Comparison of ENCODE assay signal across 11 cellular contexts in the genomic region with DNA sequence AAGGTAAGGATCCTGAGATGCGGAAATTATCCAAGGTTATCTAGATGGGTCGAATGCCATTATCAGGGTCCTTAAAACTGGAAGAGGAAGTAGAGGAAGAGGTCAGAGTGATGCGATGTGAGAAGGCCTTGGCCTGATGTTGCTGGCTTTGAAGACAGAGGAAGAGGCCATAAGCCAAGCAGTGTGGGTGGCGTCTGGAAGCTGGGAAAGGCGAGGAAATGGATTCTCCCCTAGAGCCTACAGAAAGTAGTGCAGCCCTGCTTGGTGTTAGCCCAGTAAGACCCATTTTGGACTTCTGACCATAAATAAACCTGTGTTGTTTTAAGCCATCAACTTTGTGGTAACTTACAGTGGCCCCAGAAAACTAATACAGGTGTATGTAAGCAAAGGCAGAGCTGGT. TPM values are rescaled to one million over a fixed set of nuclear protein-coding genes. Genes with fewer than 3 reads are reported as not detected.
A peak's percentile ranks its signal among the peaks of the same experiment; 100 is the strongest.
DNase-seq lines count a peak whose midpoint lies in the region; FAIRE-seq and TF ChIP-seq lines count a peak whose summit lies in the region.
"Had no signal": no experiment of that assay in that cellular context is flagged by ENCODE, and none has a peak within 500 bp of the region (broad histone marks: within the 10 kb centered on the region; RNA-seq: fewer than 3 reads in every experiment).

No MANE protein-coding gene starts in this region.

- TF ChIP-seq CTCF in chondrocyte (IDR thresholded peaks at IDR 0.05) = peak; percentile 27
- TF ChIP-seq CTCF in neutrophil (IDR thresholded peaks at IDR 0.05) = no peak

- no peak for DNase-seq in activated CD4-positive, alpha-beta T cell treated with anti-CD3 and anti-CD28 coated beads, Interleukin-2, amount 10 ng/mL, durations not matched to agents 7 days and 5 days
- no peak for DNase-seq in activated CD4-positive, alpha-beta T cell treated with anti-CD3 and anti-CD28 coated beads, Interleukin-2, amount 50 U/mL, for 4 hours
- DNase-seq in MV-4-11 (lab: John Stamatoyannopoulos, UW) = peak; percentile 19
- DNase-seq in chondrocyte (ENCODE audit: low spot score) = no peak
- DNase-seq in RCC 7860 (ENCODE audit: low spot score) = no peak
- DNase-seq in stimulated activated CD4-positive, alpha-beta T cell treated with anti-CD3 and anti-CD28 coated beads, Interleukin-2, amount 100 ng/mL, for 24 hours = no peak
- no peak for DNase-seq in NCI-H446 (lab: John Stamatoyannopoulos, UW)
- DNase-seq: H7; stimulated activated naive CD4-positive, alpha-beta T cell treated with Interleukin-2 at 50 U/mL for 16 hours had no signal

- no peaks in the 10 kb centered on the region for H3K9me3 ChIP-seq in neutrophil

- peaks cover 21% of the 10 kb centered on the region for H3K27me3 ChIP-seq in neutrophil

- H3K4me1 Mint-ChIP-seq in activated CD4-positive, alpha-beta T cell treated with anti-CD3 and anti-CD28 coated beads, Interleukin-2, amount 10 ng/mL, durations not matched to agents 7 days and 5 days = peaks cover 33% of the 10 kb centered on the region
- H3K4me1 Mint-ChIP-seq in chondrocyte (ENCODE audit: low read depth) = peaks cover 26% of the 10 kb centered on the region

- no peaks in the 10 kb centered on the region for H3K9me3 Mint-ChIP-seq in activated CD4-positive, alpha-beta T cell treated with anti-CD3 and anti-CD28 coated beads, Interleukin-2, amount 10 ng/mL, durations not matched to agents 7 days and 5 days
- H3K9me3 Mint-ChIP-seq in chondrocyte (ENCODE audit: low read depth) = no peaks in the 10 kb centered on the region

- no peak for FAIRE-seq in RCC 7860 (lab: Jason Lieb, UNC)

- peaks cover 26% of the 10 kb centered on the region for H3K36me3 Mint-ChIP-seq in activated CD4-positive, alpha-beta T cell treated with anti-CD3 and anti-CD28 coated beads, Interleukin-2, amount 10 ng/mL, durations not matched to agents 7 days and 5 days (ENCODE audit: low read depth)
- peaks cover 23% of the 10 kb centered on the region for H3K36me3 Mint-ChIP-seq in chondrocyte (ENCODE audit: low read depth)

- POLR2A ChIA-PET in activated CD4-positive, alpha-beta T cell treated with anti-CD3 and anti-CD28 coated beads, Interleukin-2, amount 10 ng/mL, durations not matched to agents 7 days and 5 days (lab: Charles Lee) = no interaction called here

- H3K4me3 ChIP-seq in neutrophil (ENCODE audit: low read depth in 1 of 2, low read length in 1 of 2) = no peak overlapping the region

- H3K4me3 Mint-ChIP-seq in activated CD4-positive, alpha-beta T cell treated with anti-CD3 and anti-CD28 coated beads, Interleukin-2, amount 10 ng/mL, durations not matched to agents 7 days and 5 days = peak overlapping the region; percentile 79
- H3K4me3 Mint-ChIP-seq in chondrocyte (ENCODE audit: unreplicated experiment) = no peak overlapping the region

- H3K4me1 ChIP-seq in neutrophil (ENCODE audit: control insufficient read depth in 1 of 2, insufficient read depth in 1 of 2, low read depth in 1 of 2, low read length in 1 of 2) = peaks cover 24 to 34% of the 10 kb centered on the region in 2 experiments

- H3K36me3 ChIP-seq in neutrophil = peaks cover 35% of the 10 kb centered on the region

- peak overlapping the region; percentile 1 for H3K27ac Mint-ChIP-seq in activated CD4-positive, alpha-beta T cell treated with anti-CD3 and anti-CD28 coated beads, Interleukin-2, amount 10 ng/mL, durations not matched to agents 7 days and 5 days
- no peak overlapping the region for H3K27ac Mint-ChIP-seq in chondrocyte (ENCODE audit: unreplicated experiment)

- H3K27me3 Mint-ChIP-seq in activated CD4-positive, alpha-beta T cell treated with anti-CD3 and anti-CD28 coated beads, Interleukin-2, amount 10 ng/mL, durations not matched to agents 7 days and 5 days = peaks cover 4% of the 10 kb centered on the region
- H3K27me3 Mint-ChIP-seq in chondrocyte (ENCODE audit: low read depth) = no peaks in the 10 kb centered on the region

- peak overlapping the region; percentile 28 for H3K27ac ChIP-seq in neutrophil

- CTCF ChIA-PET in activated CD4-positive, alpha-beta T cell treated with anti-CD3 and anti-CD28 coated beads, Interleukin-2, amount 10 ng/mL, durations not matched to agents 7 days and 5 days (lab: Charles Lee) = interaction anchor here (2.0 kb wide), 1 partner anchor 16 kb away, joined by 6 read pairs; no protein-coding TSS in a partner anchor

RNA-seq across cellular contexts. Expression of a gene that starts 2.0 kb away (rescaled TPM):
- total RNA-seq in activated CD4-positive, alpha-beta T cell treated with anti-CD3 and anti-CD28 coated beads, Interleukin-2, amount 10 ng/mL, durations not matched to agents 7 days and 5 days = 10 to 100 TPM; 11.5 to 12.9 TPM
- 19.3 to 20.8 TPM (median 20.6 TPM) in 3 replicates for total RNA-seq in chondrocyte

RNA-seq across cellular contexts. Expression of a gene that starts 24.6 kb away (rescaled TPM):
- total RNA-seq in activated CD4-positive, alpha-beta T cell treated with anti-CD3 and anti-CD28 coated beads, Interleukin-2, amount 10 ng/mL, durations not matched to agents 7 days and 5 days = not detected
- total RNA-seq in chondrocyte = not detected in 3 replicates
- total RNA-seq: myocyte had no signal

RNA-seq across cellular contexts. Expression of a gene that starts 40.8 kb away (rescaled TPM):
- not detected for total RNA-seq in activated CD4-positive, alpha-beta T cell treated with anti-CD3 and anti-CD28 coated beads, Interleukin-2, amount 10 ng/mL, durations not matched to agents 7 days and 5 days
- total RNA-seq in chondrocyte = 0.28 to 0.50 TPM in 2 of 3 replicates, not detected in the other
- total RNA-seq: myocyte had no signal
